Comparison of ENCODE assay signal across 11 cellular contexts in the genomic region with DNA sequence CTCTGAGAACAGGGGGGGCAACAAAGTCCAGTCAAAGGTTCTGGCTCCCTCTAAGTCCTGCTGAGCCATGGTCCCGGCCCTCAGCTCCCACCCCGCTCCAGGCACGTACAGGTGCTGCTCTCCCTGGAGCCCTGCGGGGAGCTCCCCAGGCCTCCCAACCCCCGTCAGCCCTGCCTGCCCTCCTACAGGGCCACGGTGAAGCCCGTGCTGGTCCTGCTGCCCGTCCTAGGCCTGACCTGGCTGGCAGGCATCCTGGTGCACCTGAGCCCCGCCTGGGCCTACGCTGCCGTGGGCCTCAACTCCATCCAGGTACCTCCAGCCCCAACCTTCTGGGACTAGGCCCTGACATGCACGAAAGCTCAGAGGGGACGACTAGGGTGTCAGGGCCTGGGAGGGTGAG. TPM values are rescaled to one million over a fixed set of nuclear protein-coding genes. Genes with fewer than 3 reads are reported as not detected.
"Had no signal": no experiment of that assay in that cellular context is flagged by ENCODE, and none has a peak within 500 bp of the region (broad histone marks: within the 10 kb centered on the region; RNA-seq: fewer than 3 reads in every experiment).

No MANE protein-coding gene starts in this region.

- FAIRE-seq: H54, HepG2 had no signal

- H2AFZ ChIP-seq: GM23248 had no signal

- DNase-seq: GM23248, GOT3, HFFc6, KBM-7 had no signal

- H3K9me3 ChIP-seq: HAP-1 had no signal

- H3K4me1 ChIP-seq: HAP-1 had no signal

- H3K9ac ChIP-seq: GM23248 had no signal

- H3K27ac ChIP-seq: GM23248, HL-60 had no signal

- H3K36me3 ChIP-seq: HAP-1 had no signal

- H3K27ac Mint-ChIP-seq: HFFc6, IgD-negative memory B cell had no signal

- ATAC-seq: HCT116, HepG2 had no signal

- H3K9me3 Mint-ChIP-seq: HFFc6, IgD-negative memory B cell had no signal

- H3K4me3 ChIP-seq: GM23248, HAP-1 had no signal

- H3K4me3 Mint-ChIP-seq: HFFc6, IgD-negative memory B cell had no signal

RNA-seq across cellular contexts. Expression of gene ADGRD2, which starts 20.1 kb away (rescaled TPM):
- total RNA-seq: GM23248, HepG2, HFFc6, HT1080 had no signal
- polyA plus RNA-seq: GM23248, HepG2, IgD-negative memory B cell had no signal

RNA-seq across cellular contexts. Expression of gene NR5A1, which starts 36.9 kb away (rescaled TPM):
- total RNA-seq: GM23248, HFFc6, HT1080 had no signal
- polyA plus RNA-seq: GM23248, IgD-negative memory B cell had no signal
